10 cellular contexts compared by ENCODE assay signal in the genomic region with DNA sequence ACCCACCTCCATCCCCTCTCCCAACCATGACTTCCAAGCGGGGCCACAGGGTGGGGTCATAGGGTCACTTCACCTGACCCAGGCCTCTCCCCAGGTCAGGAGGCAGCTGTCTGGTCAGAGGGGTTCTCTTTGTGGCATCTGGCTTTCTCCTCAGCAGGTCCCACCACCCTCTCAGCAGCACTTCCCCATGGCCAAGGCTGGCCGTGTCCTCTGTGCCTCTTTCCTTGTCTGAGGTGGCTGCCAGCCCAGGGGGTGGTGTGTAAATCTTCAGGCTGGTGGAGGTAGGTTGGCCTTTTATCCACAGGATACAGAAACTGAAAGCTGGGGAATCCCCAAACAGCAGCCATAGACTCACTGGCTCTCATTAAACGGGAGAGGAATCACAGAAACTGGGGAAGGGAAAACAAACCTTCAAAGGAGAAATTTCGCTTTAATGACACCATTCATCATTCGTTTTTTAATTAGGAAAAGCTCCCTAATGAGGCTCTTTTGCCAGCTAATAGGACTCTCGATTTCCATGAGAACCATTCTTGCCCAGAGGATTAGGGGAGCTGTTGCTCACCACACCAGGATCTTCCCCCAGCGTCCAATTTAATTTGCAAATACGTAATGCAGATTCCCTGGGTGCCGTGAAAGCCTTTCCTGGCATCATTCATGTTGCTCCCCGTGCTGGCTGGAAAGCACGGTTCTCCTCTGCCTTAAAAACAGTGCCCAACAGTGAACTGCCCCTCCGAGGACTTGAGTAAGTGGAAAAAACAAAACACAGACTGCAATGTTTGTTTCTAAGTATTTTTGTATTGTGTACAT. TPM values are rescaled to one million over a fixed set of nuclear protein-coding genes. Genes with fewer than 3 reads are reported as not detected.
DNase-seq lines count a peak whose midpoint lies in the region; ATAC-seq, FAIRE-seq and TF ChIP-seq lines count a peak whose summit lies in the region.
"Had no signal": no experiment of that assay in that cellular context is flagged by ENCODE, and none has a peak within 500 bp of the region (broad histone marks: within the 10 kb centered on the region; RNA-seq: fewer than 3 reads in every experiment).

No MANE protein-coding gene starts in this region.

- peak overlapping the region; percentile 39 for H3K9ac ChIP-seq in keratinocyte (ENCODE audit: control insufficient read depth, extremely low read depth, insufficient read depth, low read length)
- H3K9ac ChIP-seq in stomach smooth muscle (ENCODE audit: low read length in 2 of 2), result peak overlapping the region; percentile 13 to 37

- H2AFZ ChIP-seq in keratinocyte (ENCODE audit: control insufficient read depth, low read length), result peak overlapping the region; percentile 90

- H3K4me1 ChIP-seq in left ventricle myocardium inferior (peaks cover 3% of the 10 kb centered on the region), keratinocyte (ENCODE audit: control insufficient read depth, extremely low read depth, insufficient read depth, low read length) (peaks cover 4% of the 10 kb centered on the region), stomach smooth muscle (ENCODE audit: control insufficient read depth, insufficient read depth, low read length) (peaks cover 11% of the 10 kb centered on the region)

- no peaks in the 10 kb centered on the region for H3K9me3 ChIP-seq in left ventricle myocardium inferior (replicated peaks)
- no peaks in the 10 kb centered on the region for H3K9me3 ChIP-seq in keratinocyte (ENCODE audit: control insufficient read depth, low read depth, low read length)
- no peaks in the 10 kb centered on the region for H3K9me3 ChIP-seq in stomach smooth muscle (ENCODE audit: control insufficient read depth in 2 of 2, low read length in 2 of 2)
- H3K9me3 ChIP-seq: neutrophil had no signal

- no peaks in the 10 kb centered on the region for H3K9me1 ChIP-seq in keratinocyte (ENCODE audit: control insufficient read depth, extremely low read depth, insufficient read depth, low read length)

- H3K4me2 ChIP-seq in keratinocyte (ENCODE audit: control insufficient read depth, extremely low read depth, insufficient read depth, low read depth, low read length), result peak overlapping the region; percentile 72

- no peaks in the 10 kb centered on the region for H3K27me3 Mint-ChIP-seq in activated T-helper 2 cell treated with anti-CD3 and anti-CD28 coated beads, Interferon-gamma antibody, Interleukin-2, Interleukin-4, amounts not matched to agents 10 μg/mL and 5 μg/mL and 100 μg/mL, durations not matched to agents 14 hours and 24 hours and 36 hours (ENCODE audit: low read depth)

- H3K79me2 ChIP-seq in keratinocyte (ENCODE audit: control insufficient read depth, insufficient read depth, low read length), result no peaks in the 10 kb centered on the region

- dilution Hi-C loops in keratinocyte (cut with MboI; ENCODE audit: extremely low pct_ligation_motif_present, low sequenced_read_pairs), result no loop called here

- H3K27me3 ChIP-seq in left ventricle myocardium inferior (ENCODE audit: low read depth) (no peaks in the 10 kb centered on the region), keratinocyte (ENCODE audit: control insufficient read depth, extremely low read depth, insufficient read depth, low read length) (no peaks in the 10 kb centered on the region), stomach smooth muscle (ENCODE audit: control insufficient read depth in 1 of 2, insufficient read depth in 2 of 2, low read length in 2 of 2) (no peaks in the 10 kb centered on the region)

- TF ChIP-seq CTCF in left ventricle myocardium inferior (IDR thresholded peaks at IDR 0.05; ENCODE audit: borderline replicate concordance) (no peak), keratinocyte (optimal IDR thresholded peaks at IDR 0.05 in 1 of 3, IDR thresholded peaks at IDR 0.05 in 1 of 3, conservative IDR thresholded peaks at IDR 0.05 in 1 of 3; ENCODE audit: extremely low read depth in 1 of 3, insufficient read depth in 2 of 3, low read length in 3 of 3) (no peak)

- ATAC-seq in GM18858 (IDR thresholded peaks at IDR 0.05; ENCODE audit: unreplicated experiment), result no peak

- no peaks in the 10 kb centered on the region for H3K36me3 Mint-ChIP-seq in activated T-helper 2 cell treated with anti-CD3 and anti-CD28 coated beads, Interferon-gamma antibody, Interleukin-2, Interleukin-4, amounts not matched to agents 10 μg/mL and 5 μg/mL and 100 μg/mL, durations not matched to agents 14 hours and 24 hours and 36 hours (ENCODE audit: low read depth)

- DNase-seq in left ventricle myocardium inferior, result no peak
- DNase-seq in cardiac septum (ENCODE audit: low spot score), result no peak
- DNase-seq in activated T-helper 2 cell treated with anti-CD3 and anti-CD28 coated beads, Interferon-gamma antibody, Interleukin-2, Interleukin-4, amounts not matched to agents 10 μg/mL and 5 μg/mL and 100 μg/mL, durations not matched to agents 14 hours and 24 hours and 36 hours (ENCODE audit: low spot score), result peak; percentile 30
- DNase-seq in keratinocyte (ENCODE audit: low read depth, low spot score), result no peak
- DNase-seq in GF-D8 (lab: John Stamatoyannopoulos, UW), result no peak
- no peak for DNase-seq in ecto neural progenitor cell (ENCODE audit: low spot score)

- no peaks in the 10 kb centered on the region for H3K36me3 ChIP-seq in left ventricle myocardium inferior
- H3K36me3 ChIP-seq in keratinocyte (ENCODE audit: control insufficient read depth in 2 of 2, extremely low read depth in 1 of 2, insufficient read depth in 2 of 2, low read length in 2 of 2), result no peaks in the 10 kb centered on the region
- H3K36me3 ChIP-seq in stomach smooth muscle (ENCODE audit: control insufficient read depth in 2 of 2, insufficient read depth in 2 of 2, low read length in 2 of 2), result no peaks in the 10 kb centered on the region
- H3K36me3 ChIP-seq: neutrophil had no signal

- no peak overlapping the region for H3K4me3 Mint-ChIP-seq in activated T-helper 2 cell treated with anti-CD3 and anti-CD28 coated beads, Interferon-gamma antibody, Interleukin-2, Interleukin-4, amounts not matched to agents 10 μg/mL and 5 μg/mL and 100 μg/mL, durations not matched to agents 14 hours and 24 hours and 36 hours (ENCODE audit: low read depth)

- peaks cover 28% of the 10 kb centered on the region for H3K4me1 Mint-ChIP-seq in activated T-helper 2 cell treated with anti-CD3 and anti-CD28 coated beads, Interferon-gamma antibody, Interleukin-2, Interleukin-4, amounts not matched to agents 10 μg/mL and 5 μg/mL and 100 μg/mL, durations not matched to agents 14 hours and 24 hours and 36 hours (ENCODE audit: low read depth)

- no peak overlapping the region for H3K27ac ChIP-seq in left ventricle myocardium inferior (replicated peaks)
- H3K27ac ChIP-seq in keratinocyte (ENCODE audit: control insufficient read depth, insufficient read depth, low read length), result no peak overlapping the region
- peak overlapping the region; percentile 8 for H3K27ac ChIP-seq in stomach smooth muscle (ENCODE audit: low read length)
- H3K27ac ChIP-seq: neutrophil had no signal

- H3K4me3 ChIP-seq in left ventricle myocardium inferior, result peak overlapping the region; percentile 25
- H3K4me3 ChIP-seq in keratinocyte (ENCODE audit: control insufficient read depth in 2 of 3, extremely low read depth in 1 of 3, insufficient read depth in 2 of 3, low read depth in 1 of 3, low read length in 3 of 3), result peak overlapping the region in 1 of 3 experiments; percentile 47
- H3K4me3 ChIP-seq in stomach smooth muscle (ENCODE audit: low read length in 2 of 2), result peak overlapping the region; percentile 54 to 59

- no peak for FAIRE-seq in keratinocyte (lab: Jason Lieb, UNC)
- FAIRE-seq: G401.6 had no signal

- intact Hi-C loops in left ventricle myocardium inferior (cut with micrococcal nuclease) (no loop called here), cardiac septum (cut with DNase I) (no loop called here)
- intact Hi-C loops in activated T-helper 2 cell treated with anti-CD3 and anti-CD28 coated beads, Interferon-gamma antibody, Interleukin-2, Interleukin-4, amounts not matched to agents 10 μg/mL and 5 μg/mL and 100 μg/mL, durations not matched to agents 14 hours and 24 hours and 36 hours (cut with micrococcal nuclease), result no loop called here

- no peaks in the 10 kb centered on the region for H3K9me3 Mint-ChIP-seq in activated T-helper 2 cell treated with anti-CD3 and anti-CD28 coated beads, Interferon-gamma antibody, Interleukin-2, Interleukin-4, amounts not matched to agents 10 μg/mL and 5 μg/mL and 100 μg/mL, durations not matched to agents 14 hours and 24 hours and 36 hours

- peak overlapping the region; percentile 36 for H3K27ac Mint-ChIP-seq in activated T-helper 2 cell treated with anti-CD3 and anti-CD28 coated beads, Interferon-gamma antibody, Interleukin-2, Interleukin-4, amounts not matched to agents 10 μg/mL and 5 μg/mL and 100 μg/mL, durations not matched to agents 14 hours and 24 hours and 36 hours

- no peaks in the 10 kb centered on the region for H4K20me1 ChIP-seq in keratinocyte (ENCODE audit: control insufficient read depth, extremely low read depth, insufficient read depth, low read length)

RNA-seq across cellular contexts. Expression of a gene that starts 18.0 kb away (rescaled TPM):
- total RNA-seq in left ventricle myocardium inferior (22.5 TPM), cardiac septum (21.6 TPM)
- 25.6 and 32.8 TPM in 2 replicates for total RNA-seq in activated T-helper 2 cell treated with anti-CD3 and anti-CD28 coated beads, Interferon-gamma antibody, Interleukin-2, Interleukin-4, amounts not matched to agents 10 μg/mL and 5 μg/mL and 100 μg/mL, durations not matched to agents 14 hours and 24 hours and 36 hours
- 12.1 to 18.7 TPM (median 14.7 TPM) in 3 replicates for polyA plus RNA-seq in keratinocyte
- polyA plus RNA-seq in keratinocyte (2011; ENCODE audit: low read depth), result 6.1 TPM
- polyA plus RNA-seq in keratinocyte (2011; cell fraction: cytosol; rRNA removed), result 11.5 and 18.1 TPM in 2 replicates
- 17.7 and 20.6 TPM in 2 replicates for polyA plus RNA-seq in keratinocyte (2011; cell fraction: nucleus; rRNA removed)
- polyA plus RNA-seq in keratinocyte (2012; ENCODE audit: low replicate concordance), result 15.2 and 16.2 TPM in 2 replicates
- 1.8 to 10.0 TPM (median 7.6 TPM) in 3 replicates for polyA minus RNA-seq in keratinocyte
- polyA minus RNA-seq in keratinocyte (2011; cell fraction: cytosol; rRNA and poly(A)+ RNA removed), result 6.1 TPM
- 4.1 and 4.8 TPM in 2 replicates for polyA minus RNA-seq in keratinocyte (2011; cell fraction: nucleus; rRNA and poly(A)+ RNA removed)

RNA-seq across cellular contexts. Expression of a gene that starts 26.0 kb away (rescaled TPM):
- total RNA-seq in left ventricle myocardium inferior (54.5 TPM), cardiac septum (83.7 TPM)
- 254 and 256 TPM in 2 replicates for total RNA-seq in activated T-helper 2 cell treated with anti-CD3 and anti-CD28 coated beads, Interferon-gamma antibody, Interleukin-2, Interleukin-4, amounts not matched to agents 10 μg/mL and 5 μg/mL and 100 μg/mL, durations not matched to agents 14 hours and 24 hours and 36 hours
- polyA plus RNA-seq in keratinocyte, result 158 to 232 TPM (median 172 TPM) in 3 replicates
- 68.6 TPM for polyA plus RNA-seq in keratinocyte (2011; ENCODE audit: low read depth)
- polyA plus RNA-seq in keratinocyte (2011; cell fraction: cytosol; rRNA removed), result 141 and 227 TPM in 2 replicates
- 244 and 281 TPM in 2 replicates for polyA plus RNA-seq in keratinocyte (2011; cell fraction: nucleus; rRNA removed)
- polyA plus RNA-seq in keratinocyte (2012; ENCODE audit: low replicate concordance), result 129 and 131 TPM in 2 replicates
- 134 to 279 TPM (median 254 TPM) in 3 replicates for polyA minus RNA-seq in keratinocyte
- 94.4 TPM for polyA minus RNA-seq in keratinocyte (2011; cell fraction: cytosol; rRNA and poly(A)+ RNA removed)
- 99.3 and 156 TPM in 2 replicates for polyA minus RNA-seq in keratinocyte (2011; cell fraction: nucleus; rRNA and poly(A)+ RNA removed)

RNA-seq across cellular contexts. Expression of a gene that starts 58.4 kb away (rescaled TPM):
- total RNA-seq in left ventricle myocardium inferior (4.7 TPM), cardiac septum (1.0 TPM)
- total RNA-seq in activated T-helper 2 cell treated with anti-CD3 and anti-CD28 coated beads, Interferon-gamma antibody, Interleukin-2, Interleukin-4, amounts not matched to agents 10 μg/mL and 5 μg/mL and 100 μg/mL, durations not matched to agents 14 hours and 24 hours and 36 hours, result 0.11 and 0.18 TPM in 2 replicates
- not detected in 3 replicates for polyA plus RNA-seq in keratinocyte
- polyA plus RNA-seq in keratinocyte (2011; ENCODE audit: low read depth), result not detected
- not detected in 2 replicates for polyA plus RNA-seq in keratinocyte (2011; cell fraction: cytosol; rRNA removed)
- polyA plus RNA-seq in keratinocyte (2011; cell fraction: nucleus; rRNA removed), result not detected in 2 replicates
- polyA plus RNA-seq in keratinocyte (2012; ENCODE audit: low replicate concordance), result 0.03 TPM in 1 of 2 replicates, not detected in the other
- not detected in 3 replicates for polyA minus RNA-seq in keratinocyte
- polyA minus RNA-seq in keratinocyte (2011; cell fraction: cytosol; rRNA and poly(A)+ RNA removed), result not detected
- polyA minus RNA-seq in keratinocyte (2011; cell fraction: nucleus; rRNA and poly(A)+ RNA removed), result not detected in 2 replicates
